Comparison of ENCODE assay signal across 8 cellular contexts in genomic region chr9:129177791-129178578, GRCh38. TPM values are rescaled to one million over a fixed set of nuclear protein-coding genes. Genes with fewer than 3 reads are reported as not detected.
A peak's percentile ranks its signal among the peaks of the same experiment; 100 is the strongest.
DNase-seq lines count a peak whose midpoint lies in the region; ATAC-seq and TF ChIP-seq lines count a peak whose summit lies in the region.

Gene IER5L (minus strand): TSS chr9:129178261. CDS start chr9:129178052, 209 bp downstream.

- DNase-seq in DMS153 treated with DMSO at 0.1 percent for 48 hours (lab: John Stamatoyannopoulos, UW; ENCODE audit: unreplicated experiment) (peak; percentile 93), esophagus muscularis mucosa (ENCODE audit: extremely low spot score) (peak; percentile 99), myocyte (ENCODE audit: low read depth) (peak; percentile 95)
- DNase-seq in Jurkat, Clone E6-1 (ENCODE audit: low read depth, low spot score): peak; percentile 89
- DNase-seq in activated T-cell treated with anti-CD3 and anti-CD28 coated beads, Interleukin-2, amount 50 U/mL, for 48 hours: peak; percentile 96 to 97
- peak; percentile 84 for DNase-seq in stimulated activated CD8-positive, alpha-beta memory T cell treated with anti-CD3 and anti-CD28 coated beads, Interleukin-7, amount 100 ng/mL, for 24 hours (ENCODE audit: low read depth)

- no peaks in the 10 kb centered on the region for H3K27me3 ChIP-seq in esophagus muscularis mucosa

- H3K4me1 ChIP-seq in esophagus muscularis mucosa: peaks cover 24 to 43% (median 34%) of the 10 kb centered on the region in 4 donors

- intact Hi-C loops in esophagus muscularis mucosa (cut with DNase I): no loop called here

- H3K27ac ChIP-seq in esophagus muscularis mucosa (replicated peaks in 1 of 4): peak within 1 kb of the TSS; percentile 91 to 99 (median 94)

- peak within 1 kb of the TSS; percentile 66 for H3K4me3 ChIP-seq in Jurkat, Clone E6-1 (ENCODE audit: low read length)
- H3K4me3 ChIP-seq in esophagus muscularis mucosa: peak within 1 kb of the TSS; percentile 69 to 94 (median 88)

- no peak for TF ChIP-seq EP300 in esophagus muscularis mucosa (IDR thresholded peaks at IDR 0.05)

- ATAC-seq in GM21717 (IDR thresholded peaks at IDR 0.05; ENCODE audit: unreplicated experiment): peak; percentile 84

- peak; percentile 96 for TF ChIP-seq POLR2A in esophagus muscularis mucosa (IDR thresholded peaks at IDR 0.05; ENCODE audit: low read depth)

- H3K9me3 ChIP-seq in esophagus muscularis mucosa: no peaks in the 10 kb centered on the region

- TF ChIP-seq CTCF in esophagus muscularis mucosa (IDR thresholded peaks at IDR 0.05): no peak

- WGBS in esophagus muscularis mucosa: 0% methylated on average over 32 of the region's 91 CpGs

- peaks cover 0 to 5% (median 0%) of the 10 kb centered on the region in 4 donors for H3K36me3 ChIP-seq in esophagus muscularis mucosa

TF ChIP-seq in PFSK-1, 5 proteins besides CTCF, POLR2A, EP300 and RAD21:
- TF ChIP-seq POLR2AphosphoS5 (IDR thresholded peaks at IDR 0.05; ENCODE audit: low read depth, low read length) (peak; percentile 99), SIN3A (IDR thresholded peaks at IDR 0.05; ENCODE audit: borderline replicate concordance, insufficient read depth, low read length) (no peak), REST (IDR thresholded peaks at IDR 0.05; ENCODE audit: insufficient read depth in 1 of 2, low read depth in 2 of 2, low read length in 2 of 2) (peak; percentile 50 to 62; a peak in 2 of 4 replicates), FOXP2 (optimal IDR thresholded peaks at IDR 0.05; ENCODE audit: borderline replicate concordance, extremely low read depth, extremely low read length, insufficient read depth) (no peak), TAF1 (IDR thresholded peaks at IDR 0.05; ENCODE audit: borderline replicate concordance, insufficient read depth, low read length) (peak; percentile 98)

RNA-seq across cellular contexts. Expression of gene IER5L, which starts in this region (rescaled TPM):
- 1.8 TPM for polyA plus RNA-seq in Jurkat, Clone E6-1 (2012; ENCODE audit: insufficient read depth, insufficient read length)
- 58.6 TPM for polyA plus RNA-seq in PFSK-1 (2012; ENCODE audit: insufficient read length, low read depth)
- total RNA-seq in esophagus muscularis mucosa: 10 to 100 TPM in 3 of 4 donors, 1 to 10 TPM in 1; 5.0 to 24.2 (median 12.9) TPM
- 27.9 and 38.4 TPM in 2 replicates for total RNA-seq in myocyte
- polyA plus RNA-seq in myocyte (2012): 14.9 TPM

Comparison
In these comparisons a context has a peak if more than half of its experiments do, and no peak if none do; other contexts are left out.
1. Peak in every context shown above with its lines: DNase-seq, ATAC-seq, H3K4me3 ChIP-seq and H3K27ac ChIP-seq.